11 cellular contexts compared by ENCODE assay signal in genomic region chr12:45231515-45232145, GRCh38. TPM values are rescaled to one million over a fixed set of nuclear protein-coding genes. Genes with fewer than 3 reads are reported as not detected.
A peak's percentile ranks its signal among the peaks of the same experiment; 100 is the strongest.
DNase-seq lines count a peak whose midpoint lies in the region; ATAC-seq and TF ChIP-seq lines count a peak whose summit lies in the region.
"Had no signal": no experiment of that assay in that cellular context is flagged by ENCODE, and none has a peak within 500 bp of the region (broad histone marks: within the 10 kb centered on the region; RNA-seq: fewer than 3 reads in every experiment).

No MANE protein-coding gene starts in this region.

- no peak overlapping the region for H2AFZ ChIP-seq in PC-9

- H3K27me3 Mint-ChIP-seq in CD4-positive, alpha-beta memory T cell: no peaks in the 10 kb centered on the region
- H3K27me3 Mint-ChIP-seq: effector memory CD8-positive, alpha-beta T cell had no signal

- no peaks in the 10 kb centered on the region for H4K20me1 ChIP-seq in PC-9 (ENCODE audit: insufficient read depth)

- intact Hi-C loops in PC-9 (cut with micrococcal nuclease; ENCODE audit: unreplicated experiment): loop anchor here (5.0 kb wide), 3 partner anchors 59 to 496 kb away; partner anchors contain the start of gene ARID2
- intact Hi-C loops in psoas muscle (cut with DNase I): loop anchor here (5.0 kb wide), 2 partner anchors 61 to 496 kb away; partner anchors contain the start of gene ARID2 (in 1 of the 2)
- intact Hi-C loops in lower leg skin (cut with DNase I; ENCODE audit: low total_unique reads): no loop called here
- intact Hi-C loops in CD4-positive, alpha-beta memory T cell (cut with micrococcal nuclease): no loop called here

- CTCF ChIA-PET in PC-9 (lab: Charles Lee): interaction anchor here (0.7 kb wide), 1 partner anchor 498 kb away, joined by 3 read pairs; no protein-coding TSS in a partner anchor
- CTCF ChIA-PET in CD4-positive, alpha-beta memory T cell (lab: Charles Lee; ENCODE audit: partially characterized antibody): no interaction called here

- H3K27ac ChIP-seq in PC-9: peak overlapping the region; percentile 100
- peak overlapping the region; percentile 98 for H3K27ac ChIP-seq in psoas muscle
- no peak overlapping the region for H3K27ac ChIP-seq in CD4-positive, alpha-beta memory T cell (ENCODE audit: low read depth, low read length)

- H3K9ac ChIP-seq in endocrine pancreas (ENCODE audit: control insufficient read depth, insufficient read depth, low read length): peak overlapping the region; percentile 11

- H3K9me2 ChIP-seq in PC-9 (ENCODE audit: insufficient read depth): no peaks in the 10 kb centered on the region

- peak overlapping the region in 3 of 7 donors; percentile 2 to 30 (median 4) for H3K27ac Mint-ChIP-seq in CD4-positive, alpha-beta memory T cell
- H3K27ac Mint-ChIP-seq: effector memory CD8-positive, alpha-beta T cell had no signal

- peaks cover 79% of the 10 kb centered on the region for H3K79me2 ChIP-seq in PC-9 (ENCODE audit: low read depth)

- no peaks in the 10 kb centered on the region for H3K9me3 ChIP-seq in PC-9 (ENCODE audit: insufficient read depth, low read depth)
- H3K9me3 ChIP-seq in endocrine pancreas (ENCODE audit: control insufficient read depth, low read length): no peaks in the 10 kb centered on the region
- H3K9me3 ChIP-seq in psoas muscle: no peaks in the 10 kb centered on the region
- H3K9me3 ChIP-seq in CD4-positive, alpha-beta memory T cell (ENCODE audit: control insufficient read depth in 1 of 2, low read length in 2 of 2): no peaks in the 10 kb centered on the region

- peak in 1 of 4 donors; percentile 15 for ATAC-seq in psoas muscle
- ATAC-seq: effector memory CD8-positive, alpha-beta T cell; sciatic nerve had no signal

- H3F3A ChIP-seq in PC-9 (ENCODE audit: insufficient read depth, low read depth): peaks cover 59% of the 10 kb centered on the region

- H3K4me1 Mint-ChIP-seq in CD4-positive, alpha-beta memory T cell: peaks cover 27 to 47% (median 41%) of the 10 kb centered on the region in 4 donors

- peaks cover 15 to 18% of the 10 kb centered on the region in 2 donors for H3K36me3 Mint-ChIP-seq in CD4-positive, alpha-beta memory T cell

- H3K4me2 ChIP-seq in PC-9: peak overlapping the region; percentile 84

- 34 to 50% (median 36%) methylated on average over 3 of the region's 3 CpGs for WGBS in psoas muscle, 3 donors
- 31 to 44% methylated on average over 3 of the region's 3 CpGs for WGBS in lower leg skin, 2 donors

- no peak for TF ChIP-seq POLR2A in lower leg skin (IDR thresholded peaks at IDR 0.05)

- no peaks in the 10 kb centered on the region for H3K27me3 ChIP-seq in PC-9 (ENCODE audit: insufficient read depth, low read depth)
- H3K27me3 ChIP-seq in endocrine pancreas (ENCODE audit: control insufficient read depth, insufficient read depth, low read length): no peaks in the 10 kb centered on the region
- H3K27me3 ChIP-seq in psoas muscle (ENCODE audit: insufficient read depth in 3 of 3, low read length in 2 of 3): no peaks in the 10 kb centered on the region
- H3K27me3 ChIP-seq in CD4-positive, alpha-beta memory T cell (ENCODE audit: insufficient read depth, low read length): no peaks in the 10 kb centered on the region

- H3K9me3 Mint-ChIP-seq in CD4-positive, alpha-beta memory T cell: no peaks in the 10 kb centered on the region
- H3K9me3 Mint-ChIP-seq: effector memory CD8-positive, alpha-beta T cell had no signal

- peak overlapping the region; percentile 19; the same call in 1 of the 2 replicates for H3K4me3 ChIP-seq in PC-9
- H3K4me3 ChIP-seq in endocrine pancreas (ENCODE audit: control insufficient read depth, insufficient read depth, low read length): no peak overlapping the region
- H3K4me3 ChIP-seq in psoas muscle: peak overlapping the region; percentile 40
- H3K4me3 ChIP-seq in lower leg skin (ENCODE audit: low read depth, poor library complexity, severe bottlenecking): no peak overlapping the region
- no peak overlapping the region for H3K4me3 ChIP-seq in CD4-positive, alpha-beta memory T cell (ENCODE audit: low read length in 2 of 2)

- H3K4me3 Mint-ChIP-seq in CD4-positive, alpha-beta memory T cell: no peak overlapping the region
- H3K4me3 Mint-ChIP-seq: effector memory CD8-positive, alpha-beta T cell had no signal

- no peak for TF ChIP-seq CTCF in PC-9 (conservative IDR thresholded peaks at IDR 0.05)
- TF ChIP-seq CTCF in psoas muscle (IDR thresholded peaks at IDR 0.05): no peak
- no peak for TF ChIP-seq CTCF in lower leg skin (IDR thresholded peaks at IDR 0.05)

- peaks cover 62% of the 10 kb centered on the region for H3K4me1 ChIP-seq in PC-9 (replicated peaks; ENCODE audit: insufficient read depth)
- no peaks in the 10 kb centered on the region for H3K4me1 ChIP-seq in endocrine pancreas (ENCODE audit: control insufficient read depth, insufficient read depth, low read length)
- H3K4me1 ChIP-seq in psoas muscle: peaks cover 65% of the 10 kb centered on the region
- peaks cover 21% of the 10 kb centered on the region for H3K4me1 ChIP-seq in CD4-positive, alpha-beta memory T cell (ENCODE audit: insufficient read depth, low read length)

- peak; percentile 58 for DNase-seq in GM04503 (ENCODE audit: low read depth)
- peak in 1 of 2 experiments; percentile 85 for DNase-seq in PC-9
- no peak for DNase-seq in psoas muscle
- no peak for DNase-seq in activated gamma-delta T cell (lab: John Stamatoyannopoulos, UW)
- DNase-seq in lower leg skin (ENCODE audit: low spot score in 2 of 2): no peak
- DNase-seq in NOMO-1 (lab: John Stamatoyannopoulos, UW; ENCODE audit: unreplicated experiment in 2 of 2): no peak
- no peak for DNase-seq in CD4-positive, alpha-beta memory T cell
- DNase-seq: effector memory CD8-positive, alpha-beta T cell; NCI-H1930 had no signal

- H3K36me3 ChIP-seq in PC-9 (ENCODE audit: low read depth): peaks cover 28% of the 10 kb centered on the region
- H3K36me3 ChIP-seq in endocrine pancreas (ENCODE audit: control insufficient read depth, insufficient read depth, low read length): no peaks in the 10 kb centered on the region
- H3K36me3 ChIP-seq in psoas muscle (ENCODE audit: insufficient read depth in 1 of 2, low read depth in 1 of 2): peaks cover 0 to 13% of the 10 kb centered on the region in 2 donors
- H3K36me3 ChIP-seq in CD4-positive, alpha-beta memory T cell (ENCODE audit: insufficient read depth, low read length): peaks cover 8% of the 10 kb centered on the region

- BruUV-seq in PC-9 (replicated peaks; lab: Mats Ljungman, UMichigan): no TSS peak

- POLR2A ChIA-PET in PC-9 (lab: Charles Lee; ENCODE audit: unreplicated experiment): no interaction called here
- POLR2A ChIA-PET in CD4-positive, alpha-beta memory T cell (lab: Charles Lee; ENCODE audit: partially characterized antibody): no interaction called here

RNA-seq across cellular contexts. Expression of gene ANO6, which starts 15.7 kb away (rescaled TPM):
- total RNA-seq in PC-9 (2021) (46.1 and 51.4 TPM in 2 replicates), psoas muscle (100 to 1,000 TPM in 1 of 4 donors, 10 to 100 TPM in 3; 51.5 to 121 (median 65.5) TPM), lower leg skin (10 to 100 TPM; 36.3 to 41.1 (median 38.9) TPM)
- 10 to 100 TPM; 25.6 to 36.9 (median 26.1) TPM for polyA plus RNA-seq in psoas muscle
- total RNA-seq in CD4-positive, alpha-beta memory T cell: 10 to 100 TPM; 29.5 to 32.6 TPM
- polyA plus RNA-seq in CD4-positive, alpha-beta memory T cell: 10 to 100 TPM; 25.3 to 36.5 TPM

Comparison
In these comparisons a context has a peak if more than half of its experiments do, and no peak if none do; other contexts are left out.
1. H3K4me3 ChIP-seq: peak in PC-9 (single experiment) and psoas muscle (single experiment); none in endocrine pancreas (single experiment), lower leg skin (single experiment) and CD4-positive, alpha-beta memory T cell (0 of 2).
2. intact Hi-C loops: an anchor here in PC-9 (5.0 kb wide) and psoas muscle (5.0 kb wide); none called in lower leg skin and CD4-positive, alpha-beta memory T cell.